In the genomic region with DNA sequence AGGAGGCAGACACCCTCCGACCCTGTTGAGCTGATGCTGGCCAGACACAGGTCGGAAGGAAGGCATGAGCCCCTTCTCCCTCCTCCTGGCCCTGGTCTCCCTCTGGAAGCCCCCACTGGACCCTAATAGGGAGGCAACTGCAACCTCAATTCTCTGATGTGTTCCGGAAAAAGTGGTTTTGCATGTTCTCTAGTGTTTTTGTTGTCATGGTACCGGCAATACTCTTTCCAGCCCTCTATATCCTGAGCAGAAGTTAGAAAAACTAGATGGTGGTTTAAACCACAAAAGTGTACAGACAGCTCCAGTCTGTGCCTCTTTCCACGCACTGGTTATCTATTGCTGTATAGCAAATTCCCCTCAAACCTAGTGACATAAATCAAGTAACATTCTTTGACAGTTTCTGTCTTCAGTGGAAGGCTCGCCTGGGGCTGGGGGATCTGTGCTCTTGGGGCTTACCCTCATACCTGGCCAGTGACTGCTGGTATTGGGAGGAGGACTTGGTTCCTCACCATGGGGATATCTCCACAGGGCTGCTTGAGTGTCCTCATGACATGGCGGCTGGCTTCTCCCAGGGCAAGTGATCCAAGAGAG, we compare ENCODE assay signal across 9 cellular contexts. TPM values are rescaled to one million over a fixed set of nuclear protein-coding genes. Genes with fewer than 3 reads are reported as not detected.
DNase-seq lines count a peak whose midpoint lies in the region; ATAC-seq, FAIRE-seq and TF ChIP-seq lines count a peak whose summit lies in the region.
"Had no signal": no experiment of that assay in that cellular context is flagged by ENCODE, and none has a peak within 500 bp of the region (broad histone marks: within the 10 kb centered on the region; RNA-seq: fewer than 3 reads in every experiment).

No MANE protein-coding gene starts in this region.

- FAIRE-seq in kidney (lab: Jason Lieb, UNC), result no peak
- FAIRE-seq: pancreas had no signal

- CTCF ChIA-PET in activated CD4-positive, alpha-beta memory T cell treated with anti-CD3 and anti-CD28 coated beads, Interleukin-2, amount 10 ng/mL, durations not matched to agents 7 days and 5 days (lab: Charles Lee), result interaction anchor here (1.2 to 1.7 kb wide), 5 partner anchors 27 to 473 kb away, joined by 3 to 7 read pairs (median 3); no protein-coding TSS in a partner anchor
- CTCF ChIA-PET in naive thymus-derived CD4-positive, alpha-beta T cell (lab: Charles Lee), result interaction anchor here (0.6 to 6.1 kb wide), 5 partner anchors 10 to 64 kb away, joined by 3 to 107 read pairs (median 4); no protein-coding TSS in a partner anchor

- no peak overlapping the region for H3K4me3 Mint-ChIP-seq in activated CD4-positive, alpha-beta memory T cell treated with anti-CD3 and anti-CD28 coated beads, Interleukin-2, amount 10 ng/mL, durations not matched to agents 7 days and 5 days
- H3K4me3 Mint-ChIP-seq in naive thymus-derived CD4-positive, alpha-beta T cell, result peak overlapping the region; percentile 66 to 91 (median 79)

- H3K4me1 ChIP-seq in naive thymus-derived CD4-positive, alpha-beta T cell (ENCODE audit: control insufficient read depth in 2 of 2, insufficient read depth in 2 of 2, low read length in 2 of 2), result peaks cover 28 to 49% of the 10 kb centered on the region in 2 donors
- H3K4me1 ChIP-seq in kidney (ENCODE audit: control insufficient read depth in 1 of 2, insufficient read depth in 1 of 2, low read depth in 1 of 2, low read length in 2 of 2), result peaks cover 0 to 6% of the 10 kb centered on the region in 2 donors
- H3K4me1 ChIP-seq: pancreas had no signal

- no peaks in the 10 kb centered on the region for H3K9me3 Mint-ChIP-seq in activated CD4-positive, alpha-beta memory T cell treated with anti-CD3 and anti-CD28 coated beads, Interleukin-2, amount 10 ng/mL, durations not matched to agents 7 days and 5 days
- H3K9me3 Mint-ChIP-seq in naive thymus-derived CD4-positive, alpha-beta T cell, result peaks cover 0 to 5% (median 0%) of the 10 kb centered on the region in 11 donors

- peaks cover 58% of the 10 kb centered on the region for H3K4me1 Mint-ChIP-seq in activated CD4-positive, alpha-beta memory T cell treated with anti-CD3 and anti-CD28 coated beads, Interleukin-2, amount 10 ng/mL, durations not matched to agents 7 days and 5 days
- peaks cover 36 to 76% (median 70%) of the 10 kb centered on the region in 7 donors for H3K4me1 Mint-ChIP-seq in naive thymus-derived CD4-positive, alpha-beta T cell

- peak overlapping the region; percentile 31 for H3K4me3 ChIP-seq in naive thymus-derived CD4-positive, alpha-beta T cell (ENCODE audit: low read length)
- no peak overlapping the region for H3K4me3 ChIP-seq in kidney (ENCODE audit: low read length in 2 of 2)
- H3K4me3 ChIP-seq: pancreas had no signal

- TF ChIP-seq CTCF in kidney (IDR thresholded peaks at IDR 0.05; ENCODE audit: borderline replicate concordance, extremely low read depth, insufficient read depth), result no peak

- H3K9me3 ChIP-seq in naive thymus-derived CD4-positive, alpha-beta T cell (ENCODE audit: control insufficient read depth in 2 of 3, low read length in 3 of 3), result no peaks in the 10 kb centered on the region
- H3K9me3 ChIP-seq in kidney (ENCODE audit: control insufficient read depth in 1 of 2, low read length in 2 of 2), result no peaks in the 10 kb centered on the region
- H3K9me3 ChIP-seq: pancreas had no signal

- DNase-seq in activated CD4-positive, alpha-beta memory T cell treated with anti-CD3 and anti-CD28 coated beads, Interleukin-2, amount 10 ng/mL, durations not matched to agents 7 days and 5 days, result peak; percentile 47
- peak; percentile 29 to 92 (median 87) for DNase-seq in naive thymus-derived CD4-positive, alpha-beta T cell
- DNase-seq in NCI-H1436 treated with DMSO at 0.1 percent for 48 hours (lab: John Stamatoyannopoulos, UW), result no peak
- DNase-seq in NCI-H524 treated with DMSO at 0.1 percent for 48 hours (lab: John Stamatoyannopoulos, UW), result no peak
- no peak for DNase-seq in NCI-H1694 (lab: John Stamatoyannopoulos, UW)
- no peak for DNase-seq in kidney
- DNase-seq: pancreas had no signal

- peak overlapping the region; percentile 82 for H3K27ac ChIP-seq in naive thymus-derived CD4-positive, alpha-beta T cell (ENCODE audit: low read depth, low read length)
- no peak overlapping the region for H3K27ac ChIP-seq in kidney (ENCODE audit: low read depth in 2 of 2, low read length in 2 of 2)
- H3K27ac ChIP-seq: pancreas had no signal

- peak overlapping the region; percentile 73 for H3K27ac Mint-ChIP-seq in activated CD4-positive, alpha-beta memory T cell treated with anti-CD3 and anti-CD28 coated beads, Interleukin-2, amount 10 ng/mL, durations not matched to agents 7 days and 5 days
- peak overlapping the region; percentile 88 to 100 (median 98) for H3K27ac Mint-ChIP-seq in naive thymus-derived CD4-positive, alpha-beta T cell

- peak; percentile 85 for ATAC-seq in GM19023 (IDR thresholded peaks at IDR 0.05; ENCODE audit: unreplicated experiment)
- ATAC-seq in HG03039 (IDR thresholded peaks at IDR 0.05; ENCODE audit: unreplicated experiment), result peak; percentile 59
- peak; percentile 96 for ATAC-seq in naive thymus-derived CD4-positive, alpha-beta T cell

- peaks cover 0 to 11% (median 4%) of the 10 kb centered on the region in 3 experiments for H3K36me3 ChIP-seq in naive thymus-derived CD4-positive, alpha-beta T cell (ENCODE audit: control insufficient read depth in 2 of 3, insufficient read depth in 3 of 3, low read length in 3 of 3)
- H3K36me3 ChIP-seq in kidney (ENCODE audit: control insufficient read depth in 1 of 2, insufficient read depth in 2 of 2, low read length in 2 of 2), result no peaks in the 10 kb centered on the region
- H3K36me3 ChIP-seq: pancreas had no signal

- intact Hi-C loops in naive thymus-derived CD4-positive, alpha-beta T cell (cut with micrococcal nuclease), result loop anchor here (1.0 to 5.0 kb wide), 10 partner anchors 27 to 1306 kb away; partner anchors contain the start of genes TMEM181 (in 2 of the 2) and ZDHHC14 (in 1 of the 2)
- intact Hi-C loops in kidney (cut with DNase I), result no loop called here

- H3K36me3 Mint-ChIP-seq in activated CD4-positive, alpha-beta memory T cell treated with anti-CD3 and anti-CD28 coated beads, Interleukin-2, amount 10 ng/mL, durations not matched to agents 7 days and 5 days (ENCODE audit: low read depth), result peaks cover 62% of the 10 kb centered on the region
- H3K36me3 Mint-ChIP-seq in naive thymus-derived CD4-positive, alpha-beta T cell, result peaks cover 8 to 46% (median 14%) of the 10 kb centered on the region in 5 donors

- no peaks in the 10 kb centered on the region for H3K27me3 Mint-ChIP-seq in activated CD4-positive, alpha-beta memory T cell treated with anti-CD3 and anti-CD28 coated beads, Interleukin-2, amount 10 ng/mL, durations not matched to agents 7 days and 5 days
- H3K27me3 Mint-ChIP-seq in naive thymus-derived CD4-positive, alpha-beta T cell, result no peaks in the 10 kb centered on the region

- H3K27me3 ChIP-seq in naive thymus-derived CD4-positive, alpha-beta T cell (ENCODE audit: control insufficient read depth in 2 of 2, insufficient read depth in 2 of 2, low read length in 2 of 2), result no peaks in the 10 kb centered on the region
- H3K27me3 ChIP-seq: pancreas had no signal

- H3K9ac ChIP-seq in kidney (ENCODE audit: low read length in 2 of 2), result no peak overlapping the region

- POLR2A ChIA-PET in activated CD4-positive, alpha-beta memory T cell treated with anti-CD3 and anti-CD28 coated beads, Interleukin-2, amount 10 ng/mL, durations not matched to agents 7 days and 5 days (lab: Charles Lee), result interaction anchor here (0.7 to 2.5 kb wide), 10 partner anchors 9 to 357 kb away, joined by 3 to 10 read pairs (median 3); partner anchors contain the start of genes DYNLT1 and SYTL3
- POLR2A ChIA-PET in naive thymus-derived CD4-positive, alpha-beta T cell (lab: Charles Lee), result interaction anchor here (0.5 to 3.5 kb wide), 6 partner anchors 23 to 1279 kb away, joined by 3 to 14 read pairs (median 4); no protein-coding TSS in a partner anchor

RNA-seq across cellular contexts. Expression of gene SYTL3, which starts 37.0 kb away (rescaled TPM):
- total RNA-seq in activated CD4-positive, alpha-beta memory T cell treated with anti-CD3 and anti-CD28 coated beads, Interleukin-2, amount 10 ng/mL, durations not matched to agents 7 days and 5 days, result 100 to 1,000 TPM; 133 to 135 TPM
- 10 to 100 TPM; 25.8 to 67.0 (median 31.1) TPM for total RNA-seq in naive thymus-derived CD4-positive, alpha-beta T cell
- polyA plus RNA-seq in naive thymus-derived CD4-positive, alpha-beta T cell, result 10 to 100 TPM; 13.4 to 27.3 TPM
- total RNA-seq in kidney, result 16.0 TPM
- polyA plus RNA-seq in kidney (ENCODE audit: insufficient read depth, low read depth, low replicate concordance), result 3.1 TPM

RNA-seq across cellular contexts. Expression of gene DYNLT1, which starts 42.3 kb away (rescaled TPM):
- total RNA-seq in activated CD4-positive, alpha-beta memory T cell treated with anti-CD3 and anti-CD28 coated beads, Interleukin-2, amount 10 ng/mL, durations not matched to agents 7 days and 5 days, result 100 to 1,000 TPM; 130 to 133 TPM
- total RNA-seq in naive thymus-derived CD4-positive, alpha-beta T cell, result 100 to 1,000 TPM in 2 of 5 experiments, 10 to 100 TPM in 3; 66.4 to 122 (median 75.9) TPM
- polyA plus RNA-seq in naive thymus-derived CD4-positive, alpha-beta T cell, result 10 to 100 TPM; 81.6 to 95.6 TPM
- total RNA-seq in kidney, result 145 TPM
- polyA plus RNA-seq in kidney (ENCODE audit: insufficient read depth, low read depth, low replicate concordance), result 406 TPM

Comparison
In these comparisons a context has a peak if more than half of its experiments do, and no peak if none do; other contexts are left out.
1. DNase-seq: peak in activated CD4-positive, alpha-beta memory T cell treated with anti-CD3 and anti-CD28 coated beads, Interleukin-2, amount 10 ng/mL, durations not matched to agents 7 days and 5 days (single experiment) and naive thymus-derived CD4-positive, alpha-beta T cell (9 of 9); none in NCI-H1436 treated with DMSO at 0.1 percent for 48 hours (single experiment), NCI-H524 treated with DMSO at 0.1 percent for 48 hours (single experiment), NCI-H1694 (single experiment) and kidney (single experiment).
2. Peak in every context shown above with its lines, with median percentiles within 50 percentile points of each other: ATAC-seq.